Comparison of ENCODE assay signal across 8 cellular contexts in the genomic region with DNA sequence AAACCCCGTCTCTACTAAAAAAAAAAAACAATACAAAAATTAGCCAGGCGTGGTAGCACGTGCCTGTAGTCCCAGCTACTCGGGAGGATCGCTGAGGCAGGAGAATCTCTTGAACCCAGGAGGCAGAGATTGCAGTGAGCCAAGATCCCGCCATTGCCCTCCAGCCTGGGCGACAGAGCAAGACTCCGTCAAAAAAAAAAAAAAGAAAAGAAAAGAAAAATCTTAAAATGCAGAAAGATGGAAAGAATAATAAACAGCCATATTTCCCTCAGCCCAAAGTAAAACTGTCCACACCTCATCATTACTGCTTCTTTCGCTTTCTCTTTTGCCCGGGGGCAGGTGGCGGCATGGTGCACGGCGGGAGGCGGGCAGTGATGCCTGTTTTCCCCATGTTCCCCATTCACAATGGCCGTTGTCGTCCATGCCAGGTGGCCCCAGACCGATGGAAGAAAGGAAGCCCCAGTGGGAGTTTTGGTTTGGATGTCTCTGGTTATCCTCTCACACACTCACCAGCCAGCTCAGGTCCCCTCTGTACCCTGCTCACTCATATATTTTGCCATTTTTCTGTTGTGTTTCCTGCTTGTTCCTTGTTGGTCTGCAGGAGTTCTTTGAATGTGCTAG. TPM values are rescaled to one million over a fixed set of nuclear protein-coding genes. Genes with fewer than 3 reads are reported as not detected.
DNase-seq lines count a peak whose midpoint lies in the region; ATAC-seq and TF ChIP-seq lines count a peak whose summit lies in the region.

No MANE protein-coding gene starts in this region.

- WGBS in transverse colon (ENCODE audit: low coverage in 1 of 2), 2 donors = 37 to 41% methylated on average over 7 to 17 of the region's 17 CpGs

- H3K36me3 ChIP-seq in transverse colon = no peaks in the 10 kb centered on the region
- no peaks in the 10 kb centered on the region for H3K36me3 ChIP-seq in WERI-Rb-1

- no peaks in the 10 kb centered on the region for H3K27me3 ChIP-seq in transverse colon
- no peaks in the 10 kb centered on the region for H3K27me3 ChIP-seq in WERI-Rb-1 (ENCODE audit: insufficient read depth, low read depth, severe bottlenecking)

- intact Hi-C loops in transverse colon (cut with DNase I; ENCODE audit: low total_unique reads) = no loop called here
- intact Hi-C loops in Right ventricle myocardium inferior (cut with DNase I) = no loop called here

- TF ChIP-seq POLR2A in transverse colon (IDR thresholded peaks at IDR 0.05) = no peak

- H3K4me3 ChIP-seq in transverse colon (peak overlapping the region in 3 of 4 donors; percentile 6 to 40 (median 29)), WERI-Rb-1 (ENCODE audit: low read depth, low read length) (no peak overlapping the region)

- no peak for TF ChIP-seq EP300 in transverse colon (IDR thresholded peaks at IDR 0.05; ENCODE audit: low read depth)

- H3K27ac ChIP-seq in transverse colon (peak overlapping the region in 1 of 4 donors; percentile 40), WERI-Rb-1 (no peak overlapping the region)

- no peaks in the 10 kb centered on the region for H3K4me1 ChIP-seq in transverse colon

- no peak for TF ChIP-seq CTCF in transverse colon (IDR thresholded peaks at IDR 0.05)
- TF ChIP-seq CTCF in WERI-Rb-1 (IDR thresholded peaks at IDR 0.05; ENCODE audit: low read depth, low read length) = no peak

- peak; percentile 29 for DNase-seq in NCI-H345 (lab: John Stamatoyannopoulos, UW)
- DNase-seq in NCI-H345 treated with DMSO at 0.1 percent for 48 hours (lab: John Stamatoyannopoulos, UW; ENCODE audit: unreplicated experiment) = no peak
- DNase-seq in activated CD4-positive, alpha-beta T cell treated with anti-CD3 and anti-CD28 coated beads, Interleukin-2, amount 50 U/mL, for 48 hours = peak; percentile 42 to 57
- DNase-seq in left lobe of liver (ENCODE audit: low spot score) = no peak
- peak; percentile 54 for DNase-seq in transverse colon
- no peak for DNase-seq in WERI-Rb-1
- DNase-seq in Right ventricle myocardium inferior (ENCODE audit: missing footprints) = no peak

- ATAC-seq in left lobe of liver (peak; percentile 44), HG02852 (IDR thresholded peaks at IDR 0.05; ENCODE audit: unreplicated experiment) (no peak), Right ventricle myocardium inferior (no peak)

- in situ Hi-C loops in transverse colon (cut with MboI; ENCODE audit: low pct_ligation_motif_present in 1 of 4, low pct_unique_long_range_greater_than_20kb in 1 of 4, low sequenced_read_pairs in 3 of 4) = no loop called here

- H3K9me3 ChIP-seq in transverse colon = no peaks in the 10 kb centered on the region
- peaks cover 5% of the 10 kb centered on the region for H3K9me3 ChIP-seq in WERI-Rb-1 (ENCODE audit: severe bottlenecking)

RNA-seq across cellular contexts. Expression of a gene that starts 37.0 kb away (rescaled TPM):
- 180 TPM for total RNA-seq in left lobe of liver
- 10 to 100 TPM in 2 of 4 donors, 1 to 10 TPM in 2; 3.2 to 10.2 (median 7.1) TPM for total RNA-seq in transverse colon
- total RNA-seq in Right ventricle myocardium inferior = 18.2 TPM

RNA-seq across cellular contexts. Expression of a gene that starts 52.8 kb away (rescaled TPM):
- total RNA-seq in left lobe of liver = 7.8 TPM
- 100 to 1,000 TPM in 1 of 4 donors, 10 to 100 TPM in 3; 14.1 to 163 (median 34.6) TPM for total RNA-seq in transverse colon
- total RNA-seq in Right ventricle myocardium inferior = 31.9 TPM

Comparison
In these comparisons a context has a peak if more than half of its experiments do, and no peak if none do; other contexts are left out.
1. DNase-seq: peak in NCI-H345 (single experiment), activated CD4-positive, alpha-beta T cell treated with anti-CD3 and anti-CD28 coated beads, Interleukin-2, amount 50 U/mL, for 48 hours (2 of 2) and transverse colon (single experiment); none in NCI-H345 treated with DMSO at 0.1 percent for 48 hours (single experiment), left lobe of liver (single experiment), WERI-Rb-1 (single experiment) and Right ventricle myocardium inferior (single experiment).